13 cellular contexts compared by ENCODE assay signal in the genomic region with DNA sequence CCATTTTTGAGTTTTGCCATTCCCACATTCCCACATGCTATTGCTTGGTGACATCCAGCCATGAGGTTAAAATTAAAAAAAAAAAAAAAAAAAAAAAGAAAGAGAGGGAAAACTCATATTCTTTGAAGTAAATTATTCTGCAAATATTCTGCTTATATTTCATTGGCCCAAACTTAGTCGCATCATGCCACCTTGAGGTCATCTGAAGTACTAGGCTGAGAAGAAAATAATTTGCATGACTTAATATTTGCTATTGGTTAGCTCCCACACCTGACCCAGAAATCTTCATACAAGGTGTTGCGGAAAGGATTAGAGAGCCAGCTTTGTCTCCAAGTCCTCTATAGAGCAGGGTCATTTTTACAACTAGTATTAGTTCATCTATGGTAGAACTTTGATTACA.
DNase-seq lines count a peak whose midpoint lies in the region; ATAC-seq and TF ChIP-seq lines count a peak whose summit lies in the region.
"Had no signal": no experiment of that assay in that cellular context is flagged by ENCODE, and none has a peak within 500 bp of the region (broad histone marks: within the 10 kb centered on the region; RNA-seq: fewer than 3 reads in every experiment).

No MANE protein-coding gene starts in this region.

- H3K27me3 ChIP-seq in RWPE2 (ENCODE audit: insufficient read depth, poor library complexity, severe bottlenecking), result peaks cover 24% of the 10 kb centered on the region
- H3K27me3 ChIP-seq: body of pancreas, heart right ventricle had no signal

- peak; percentile 15 to 36 for DNase-seq in NCI-H2081 (lab: John Stamatoyannopoulos, UW)
- DNase-seq in NCI-H2081 treated with DMSO at 0.1 percent for 48 hours (lab: John Stamatoyannopoulos, UW), result no peak
- DNase-seq in HT-29 (ENCODE audit: low spot score), result peak; percentile 5
- no peak for DNase-seq in RWPE2 (ENCODE audit: low spot score)
- peak; percentile 1 for DNase-seq in kidney tubule cell (ENCODE audit: low spot score)
- no peak for DNase-seq in putamen (ENCODE audit: low spot score)
- DNase-seq in midbrain (lab: John Stamatoyannopoulos, UW), result no peak
- no peak for DNase-seq in stimulated activated CD4-positive, alpha-beta T cell treated with anti-CD3 and anti-CD28 coated beads, Interleukin-15, amount 100 ng/mL, for 24 hours
- DNase-seq: activated CD4-positive, alpha-beta memory T cell treated with anti-CD3 and anti-CD28 coated beads, Interleukin-2, amount 10 ng/mL, durations not matched to agents 7 days and 5 days; body of pancreas; heart right ventricle; natural killer cell; NCI-H1930 had no signal

- no peaks in the 10 kb centered on the region for H3K4me1 ChIP-seq in RWPE2 (ENCODE audit: insufficient read depth, poor library complexity, severe bottlenecking)
- H3K4me1 ChIP-seq: body of pancreas, heart right ventricle had no signal

- no peak overlapping the region for H3K27ac ChIP-seq in RWPE2 (ENCODE audit: poor library complexity, severe bottlenecking)
- H3K27ac ChIP-seq: body of pancreas, heart right ventricle had no signal

- peak; percentile 49 for TF ChIP-seq CTCF in RWPE2 (IDR thresholded peaks at IDR 0.05; ENCODE audit: poor library complexity, severe bottlenecking)

- no peaks in the 10 kb centered on the region for H3K9me3 ChIP-seq in RWPE2 (ENCODE audit: severe bottlenecking)
- H3K9me3 ChIP-seq: body of pancreas, heart right ventricle had no signal

- ATAC-seq in RWPE2 (ENCODE audit: low read depth), result peak; percentile 59; the same call in 2 of the 3 replicates
- ATAC-seq: body of pancreas, heart right ventricle, natural killer cell had no signal

- H3K36me3 ChIP-seq in RWPE2 (ENCODE audit: low read depth), result no peaks in the 10 kb centered on the region
- H3K36me3 ChIP-seq: heart right ventricle had no signal

- no peak overlapping the region for H3K4me3 ChIP-seq in RWPE2 (ENCODE audit: severe bottlenecking)
- H3K4me3 ChIP-seq: body of pancreas, heart right ventricle had no signal

Comparison
In these comparisons a context has a peak if more than half of its experiments do, and no peak if none do; other contexts are left out.
1. DNase-seq: peak in NCI-H2081 (2 of 2), HT-29 (single experiment) and kidney tubule cell (single experiment); none in NCI-H2081 treated with DMSO at 0.1 percent for 48 hours (single experiment), RWPE2 (single experiment), putamen (single experiment), midbrain (single experiment) and stimulated activated CD4-positive, alpha-beta T cell treated with anti-CD3 and anti-CD28 coated beads, Interleukin-15, amount 100 ng/mL, for 24 hours (single experiment).